15 cellular contexts compared by ENCODE assay signal in genomic region chr6:155196891-155197290, GRCh38.
A peak's percentile ranks its signal among the peaks of the same experiment; 100 is the strongest.
DNase-seq lines count a peak whose midpoint lies in the region; ATAC-seq, FAIRE-seq and TF ChIP-seq lines count a peak whose summit lies in the region.
"Had no signal": no experiment of that assay in that cellular context is flagged by ENCODE, and none has a peak within 500 bp of the region (broad histone marks: within the 10 kb centered on the region; RNA-seq: fewer than 3 reads in every experiment).

No MANE protein-coding gene starts in this region.

- peak; percentile 21 to 73 for DNase-seq in NCI-H2081 (lab: John Stamatoyannopoulos, UW)
- no peak for DNase-seq in NCI-H2081 treated with DMSO at 0.1 percent for 48 hours (lab: John Stamatoyannopoulos, UW)
- no peak for DNase-seq in Panc1 (ENCODE audit: low read depth, low spot score)
- peak; percentile 61 for DNase-seq in endothelial cell of umbilical vein (ENCODE audit: low read depth, low spot score)
- DNase-seq in ascending aorta (ENCODE audit: low spot score in 2 of 2) = no peak
- DNase-seq in GM12891 (ENCODE audit: insufficient read length, low spot score) = no peak
- DNase-seq in midbrain (lab: John Stamatoyannopoulos, UW) = no peak
- DNase-seq in GM13977 (ENCODE audit: low spot score) = no peak
- DNase-seq: 8988T; AML-193; CD8-positive, alpha-beta memory T cell; DMS53; H7 had no signal

- TF ChIP-seq POLR2A in endothelial cell of umbilical vein (IDR thresholded peaks at IDR 0.05; ENCODE audit: low read depth, low read length) = no peak
- no peak for TF ChIP-seq POLR2A in GM12891 (IDR thresholded peaks at IDR 0.05; ENCODE audit: low read depth, low read length)

- H4K20me1 ChIP-seq in endothelial cell of umbilical vein (replicated peaks; ENCODE audit: control insufficient read depth, extremely low read depth, insufficient read depth, low read length) = no peaks in the 10 kb centered on the region
- H4K20me1 ChIP-seq: BLaER1 had no signal

- H3K4me1 ChIP-seq in Panc1 (ENCODE audit: control insufficient read depth, insufficient read depth, low read length) = peaks cover 23% of the 10 kb centered on the region
- peaks cover 18% of the 10 kb centered on the region for H3K4me1 ChIP-seq in endothelial cell of umbilical vein (ENCODE audit: control insufficient read depth, extremely low read depth, insufficient read depth, low read length)
- peaks cover 0 to 4% of the 10 kb centered on the region in 2 donors for H3K4me1 ChIP-seq in ascending aorta

- no peaks in the 10 kb centered on the region for H3K9me1 ChIP-seq in endothelial cell of umbilical vein (replicated peaks; ENCODE audit: control insufficient read depth, extremely low read depth, insufficient read depth, low read length)

- H3K9ac ChIP-seq in endothelial cell of umbilical vein (replicated peaks; ENCODE audit: extremely low read depth, insufficient read depth, low read length) = no peak overlapping the region
- H3K9ac ChIP-seq: BLaER1 had no signal

- dilution Hi-C loops in endothelial cell of umbilical vein (cut with MboI; ENCODE audit: extremely low pct_ligation_motif_present, low sequenced_read_pairs) = no loop called here

- TF ChIP-seq CTCF in Panc1 (IDR thresholded peaks at IDR 0.05) (no peak), endothelial cell of umbilical vein (IDR thresholded peaks at IDR 0.05; ENCODE audit: extremely low read depth in 1 of 2, insufficient read depth in 1 of 2, low read depth in 1 of 2, low read length in 2 of 2) (no peak), ascending aorta (IDR thresholded peaks at IDR 0.05) (no peak), GM13977 (IDR thresholded peaks at IDR 0.05; ENCODE audit: extremely low read depth, insufficient read depth, missing control alignments) (no peak)

- in situ Hi-C loops in Panc1 (cut with HindIII; ENCODE audit: low pct_unique_long_range_greater_than_20kb, low sequenced_read_pairs) = no loop called here
- in situ Hi-C loops in GM13977 (cut with MboI; ENCODE audit: low pct_unique_long_range_greater_than_20kb, low sequenced_read_pairs, unreplicated experiment) = no loop called here

- H2AFZ ChIP-seq in endothelial cell of umbilical vein (ENCODE audit: low read depth, low read length) = no peak overlapping the region
- H2AFZ ChIP-seq: GM23338 had no signal

- FAIRE-seq in endothelial cell of umbilical vein (lab: Jason Lieb, UNC) (no peak), GM12891 (lab: Jason Lieb, UNC) (no peak)

- no peaks in the 10 kb centered on the region for H3K36me3 ChIP-seq in Panc1 (ENCODE audit: control insufficient read depth, insufficient read depth, low read length)
- H3K36me3 ChIP-seq in endothelial cell of umbilical vein (ENCODE audit: control insufficient read depth in 2 of 2, extremely low read depth in 1 of 2, insufficient read depth in 2 of 2, low read length in 2 of 2) = no peaks in the 10 kb centered on the region
- no peaks in the 10 kb centered on the region for H3K36me3 ChIP-seq in ascending aorta

- H3K27ac ChIP-seq in Panc1 (ENCODE audit: low read length) = peak overlapping the region; percentile 94; the same call in 1 of the 2 replicates
- no peak overlapping the region for H3K27ac ChIP-seq in endothelial cell of umbilical vein (ENCODE audit: insufficient read depth, low read depth, low read length)
- H3K27ac ChIP-seq in ascending aorta = no peak overlapping the region
- H3K27ac ChIP-seq: BLaER1 had no signal

- H3K4me3 ChIP-seq in Panc1 (ENCODE audit: low read depth in 2 of 2, low read length in 2 of 2) (no peak overlapping the region), endothelial cell of umbilical vein (replicated peaks in 1 of 3; ENCODE audit: insufficient read depth in 1 of 3, low read depth in 1 of 3, low read length in 3 of 3) (no peak overlapping the region), ascending aorta (no peak overlapping the region)
- H3K4me3 ChIP-seq: BLaER1, GM23338 had no signal

- BruUV-seq in Panc1 (replicated peaks; lab: Mats Ljungman, UMichigan) (no TSS peak), endothelial cell of umbilical vein (replicated peaks; lab: Mats Ljungman, UMichigan) (no TSS peak)

- H3K79me2 ChIP-seq in endothelial cell of umbilical vein (ENCODE audit: control insufficient read depth, insufficient read depth, low read length) = no peaks in the 10 kb centered on the region

- POLR2A ChIA-PET in Panc1 (lab: Charles Lee) = no interaction called here
- POLR2A ChIA-PET in endothelial cell of umbilical vein (lab: Charles Lee) = no interaction called here

- H3K4me2 ChIP-seq in endothelial cell of umbilical vein (ENCODE audit: insufficient read depth, low read length) = no peak overlapping the region
- H3K4me2 ChIP-seq: BLaER1, GM23338 had no signal

- intact Hi-C loops in Panc1 (cut with micrococcal nuclease; ENCODE audit: unreplicated experiment) = no loop called here
- intact Hi-C loops in endothelial cell of umbilical vein (cut with micrococcal nuclease) = no loop called here
- intact Hi-C loops in ascending aorta (cut with DNase I) = no loop called here

- no peaks in the 10 kb centered on the region for H3K9me3 ChIP-seq in Panc1 (ENCODE audit: control insufficient read depth, insufficient read depth, low read depth, low read length)
- no peaks in the 10 kb centered on the region for H3K9me3 ChIP-seq in endothelial cell of umbilical vein (replicated peaks; ENCODE audit: control insufficient read depth, insufficient read depth, low read length)
- H3K9me3 ChIP-seq in ascending aorta = no peaks in the 10 kb centered on the region

- no peak for ATAC-seq in Panc1
- ATAC-seq: GM23338 had no signal

- no peaks in the 10 kb centered on the region for H3K27me3 ChIP-seq in Panc1 (ENCODE audit: control insufficient read depth, insufficient read depth, low read length)
- H3K27me3 ChIP-seq in endothelial cell of umbilical vein (ENCODE audit: control insufficient read depth in 2 of 2, insufficient read depth in 2 of 2, low read length in 2 of 2) = no peaks in the 10 kb centered on the region
- no peaks in the 10 kb centered on the region for H3K27me3 ChIP-seq in ascending aorta
- H3K27me3 ChIP-seq: BLaER1 had no signal

- CTCF ChIA-PET in Panc1 (lab: Charles Lee) (no interaction called here), endothelial cell of umbilical vein (lab: Charles Lee) (interaction anchor here (0.9 kb wide), 1 partner anchor 51 kb away, joined by 3 read pairs; no protein-coding TSS in a partner anchor)

TF ChIP-seq in endothelial cell of umbilical vein, 7 proteins besides CTCF, POLR2A, EP300 and RAD21:
- TF ChIP-seq GATA2 (IDR thresholded peaks at IDR 0.05; ENCODE audit: insufficient read depth, insufficient read length, low read depth, low read length) (no peak), EZH2 (IDR thresholded peaks at IDR 0.05; ENCODE audit: borderline replicate concordance, low read depth, low read length, severe bottlenecking) (no peak), MYC (IDR thresholded peaks at IDR 0.05; ENCODE audit: low read depth, low read length) (no peak), MAX (IDR thresholded peaks at IDR 0.05; ENCODE audit: insufficient read depth, insufficient read length) (no peak)

TF ChIP-seq in GM12891, 5 proteins besides CTCF, POLR2A, EP300 and RAD21:
- TF ChIP-seq TAF1 (IDR thresholded peaks at IDR 0.05; ENCODE audit: low read depth, low read length) (no peak), POU2F2 (IDR thresholded peaks at IDR 0.05; ENCODE audit: low read depth, low read length) (no peak), POLR2AphosphoS5 (IDR thresholded peaks at IDR 0.05; ENCODE audit: low read depth, low read length) (no peak), SPI1 (IDR thresholded peaks at IDR 0.05; ENCODE audit: low read depth, low read length) (no peak), PAX5 (IDR thresholded peaks at IDR 0.05; ENCODE audit: insufficient read depth, low read length, severe bottlenecking) (no peak)

Comparison
In these comparisons a context has a peak if more than half of its experiments do, and no peak if none do; other contexts are left out.
1. DNase-seq: peak in NCI-H2081 (2 of 2) and endothelial cell of umbilical vein (single experiment); none in NCI-H2081 treated with DMSO at 0.1 percent for 48 hours (single experiment), Panc1 (single experiment), ascending aorta (0 of 2), GM12891 (single experiment), midbrain (single experiment) and GM13977 (single experiment).